Comparison of ENCODE assay signal across 26 cellular contexts in genomic region chr11:85806876-85807275, GRCh38. TPM values are rescaled to one million over a fixed set of nuclear protein-coding genes. Genes with fewer than 3 reads are reported as not detected.
DNase-seq lines count a peak whose midpoint lies in the region; ATAC-seq and TF ChIP-seq lines count a peak whose summit lies in the region.
"Had no signal": no experiment of that assay in that cellular context is flagged by ENCODE, and none has a peak within 500 bp of the region (broad histone marks: within the 10 kb centered on the region; RNA-seq: fewer than 3 reads in every experiment).

No MANE protein-coding gene starts in this region.

- CTCF ChIA-PET in AG04450 (lab: Charles Lee) = interaction anchor here (1.0 to 1.5 kb wide), 2 partner anchors 19 to 112 kb away, joined by 3 to 4 read pairs; no protein-coding TSS in a partner anchor

- peaks cover 34% of the 10 kb centered on the region for H3K4me1 Mint-ChIP-seq in T-helper 17 cell
- peaks cover 10 to 19% of the 10 kb centered on the region in 2 donors for H3K4me1 Mint-ChIP-seq in stimulated activated naive B cell treated with anti-CD40 and anti-IgM and Interleukin-4, amounts not matched to agents 10 μg/mL and 1 μg/mL and 100 μg/mL, for 72 hours

- POLR2A ChIA-PET in AG04450 (lab: Yijun Ruan, JAX) = no interaction called here

- no peak overlapping the region for H3K4me3 Mint-ChIP-seq in T-helper 17 cell
- H3K4me3 Mint-ChIP-seq in stimulated activated naive B cell treated with anti-CD40 and anti-IgM and Interleukin-4, amounts not matched to agents 10 μg/mL and 1 μg/mL and 100 μg/mL, for 72 hours = no peak overlapping the region
- H3K4me3 Mint-ChIP-seq: activated naive CD4-positive, alpha-beta T cell treated with anti-CD3 and anti-CD28 coated beads, Interleukin-2, amount 10 ng/mL, durations not matched to agents 7 days and 5 days; CD14-positive monocyte had no signal

- peak overlapping the region; percentile 21 for H3K27ac ChIP-seq in AG04450 (ENCODE audit: low read depth, low read length)
- H3K27ac ChIP-seq: neutrophil, PC-9, psoas muscle, sigmoid colon, testis had no signal

- DNase-seq in AG04450 (ENCODE audit: low read depth, low spot score) (no peak), KBM-7 (peak; percentile 14), T-helper 17 cell (no peak), fibroblast of the aortic adventitia (ENCODE audit: low read depth) (peak; percentile 23)
- DNase-seq in activated CD4-positive, alpha-beta T cell treated with anti-CD3 and anti-CD28 coated beads for 1 hour = no peak
- DNase-seq in stimulated activated naive B cell treated with anti-CD40 and anti-IgM and Interleukin-4, amounts not matched to agents 10 μg/mL and 1 μg/mL and 100 μg/mL, for 72 hours = no peak
- no peak for DNase-seq in activated naive CD4-positive, alpha-beta T cell treated with anti-CD3 and anti-CD28 coated beads, Interleukin-2, amount 50 U/mL, for 72 hours (ENCODE audit: low spot score in 2 of 2)
- DNase-seq: activated CD4-positive, alpha-beta T cell treated with anti-CD3 and anti-CD28 coated beads, Interleukin-2, amount 50 U/mL, for 1 hour; activated naive CD4-positive, alpha-beta T cell treated with anti-CD3 and anti-CD28 coated beads, Interleukin-2, amount 10 ng/mL, durations not matched to agents 7 days and 5 days; activated T-cell treated with anti-CD3 and anti-CD28 coated beads, Interleukin-2, amount 50 U/mL, for 48 hours; amygdala; erythroblast; NCI-H2107; PC-9; psoas muscle; SIG-M5; sigmoid colon; stimulated activated naive CD4-positive, alpha-beta T cell treated with Interleukin-2 at 50 U/mL for 16 hours; T1000; testis had no signal

- no peaks in the 10 kb centered on the region for H3K27me3 ChIP-seq in AG04450 (ENCODE audit: control insufficient read depth, insufficient read depth, low read length)
- H3K27me3 ChIP-seq: sigmoid colon, testis had no signal

- TF ChIP-seq CTCF in AG04450 (IDR thresholded peaks at IDR 0.05; ENCODE audit: low read depth, low read length) = no peak
- TF ChIP-seq CTCF in fibroblast of the aortic adventitia (IDR thresholded peaks at IDR 0.05; ENCODE audit: insufficient read depth, low read length) = no peak

- peak overlapping the region; percentile 67 for H3K27ac Mint-ChIP-seq in T-helper 17 cell
- no peak overlapping the region for H3K27ac Mint-ChIP-seq in stimulated activated naive B cell treated with anti-CD40 and anti-IgM and Interleukin-4, amounts not matched to agents 10 μg/mL and 1 μg/mL and 100 μg/mL, for 72 hours
- H3K27ac Mint-ChIP-seq in activated naive CD4-positive, alpha-beta T cell treated with anti-CD3 and anti-CD28 coated beads, Interleukin-2, amount 50 U/mL, for 72 hours = no peak overlapping the region
- H3K27ac Mint-ChIP-seq: activated naive CD4-positive, alpha-beta T cell treated with anti-CD3 and anti-CD28 coated beads, Interleukin-2, amount 10 ng/mL, durations not matched to agents 7 days and 5 days; CD14-positive monocyte had no signal

- no peaks in the 10 kb centered on the region for H3K27me3 Mint-ChIP-seq in T-helper 17 cell
- peaks cover 5 to 15% of the 10 kb centered on the region in 2 donors for H3K27me3 Mint-ChIP-seq in stimulated activated naive B cell treated with anti-CD40 and anti-IgM and Interleukin-4, amounts not matched to agents 10 μg/mL and 1 μg/mL and 100 μg/mL, for 72 hours

- no peaks in the 10 kb centered on the region for H3K9me3 ChIP-seq in AG04450 (ENCODE audit: control insufficient read depth, insufficient read depth, low read length)
- no peaks in the 10 kb centered on the region for H3K9me3 ChIP-seq in T-helper 17 cell (ENCODE audit: control insufficient read depth, low read length, poor library complexity, severe bottlenecking)
- H3K9me3 ChIP-seq: neutrophil, psoas muscle, sigmoid colon, testis had no signal

- no peak for ATAC-seq in T-helper 17 cell
- no peak for ATAC-seq in HG02870 (IDR thresholded peaks at IDR 0.05; ENCODE audit: unreplicated experiment)
- no peak for ATAC-seq in stimulated activated naive B cell treated with anti-CD40 and anti-IgM and Interleukin-4, amounts not matched to agents 10 μg/mL and 1 μg/mL and 100 μg/mL, for 72 hours (replicated peaks)
- no peak for ATAC-seq in activated naive CD4-positive, alpha-beta T cell treated with anti-CD3 and anti-CD28 coated beads, Interleukin-2, amount 50 U/mL, for 72 hours
- ATAC-seq: HepG2, psoas muscle had no signal

- H3K36me3 Mint-ChIP-seq in T-helper 17 cell (ENCODE audit: low read depth) = peaks cover 5% of the 10 kb centered on the region
- no peaks in the 10 kb centered on the region for H3K36me3 Mint-ChIP-seq in stimulated activated naive B cell treated with anti-CD40 and anti-IgM and Interleukin-4, amounts not matched to agents 10 μg/mL and 1 μg/mL and 100 μg/mL, for 72 hours
- H3K36me3 Mint-ChIP-seq in activated naive CD4-positive, alpha-beta T cell treated with anti-CD3 and anti-CD28 coated beads, Interleukin-2, amount 50 U/mL, for 72 hours = no peaks in the 10 kb centered on the region
- H3K36me3 Mint-ChIP-seq: CD14-positive monocyte had no signal

- H3K4me3 ChIP-seq in AG04450 (ENCODE audit: low read depth, low read length) (no peak overlapping the region), fibroblast of the aortic adventitia (ENCODE audit: low read depth, low read length) (no peak overlapping the region)
- H3K4me3 ChIP-seq: PC-9, psoas muscle, sigmoid colon, testis had no signal

- in situ Hi-C loops in KBM-7 (cut with MboI; ENCODE audit: low pct_unique_long_range_greater_than_20kb, low sequenced_read_pairs) = no loop called here

- no peaks in the 10 kb centered on the region for H3K9me3 Mint-ChIP-seq in stimulated activated naive B cell treated with anti-CD40 and anti-IgM and Interleukin-4, amounts not matched to agents 10 μg/mL and 1 μg/mL and 100 μg/mL, for 72 hours
- H3K9me3 Mint-ChIP-seq in activated naive CD4-positive, alpha-beta T cell treated with anti-CD3 and anti-CD28 coated beads, Interleukin-2, amount 50 U/mL, for 72 hours = peaks cover 0 to 5% of the 10 kb centered on the region in 2 donors
- H3K9me3 Mint-ChIP-seq: activated naive CD4-positive, alpha-beta T cell treated with anti-CD3 and anti-CD28 coated beads, Interleukin-2, amount 10 ng/mL, durations not matched to agents 7 days and 5 days had no signal

RNA-seq across cellular contexts. Expression of gene SYTL2, which starts 4.1 kb away (rescaled TPM):
- 122 and 169 TPM in 2 replicates for polyA plus RNA-seq in AG04450 (2011; rRNA removed)
- polyA minus RNA-seq in AG04450 (2011; rRNA and poly(A)+ RNA removed) = 52.9 and 82.3 TPM in 2 replicates
- 10 to 100 TPM; 50.0 to 58.8 TPM for total RNA-seq in T-helper 17 cell
- total RNA-seq in fibroblast of the aortic adventitia (ENCODE audit: low replicate concordance) = 5.2 and 52.4 TPM in 2 replicates
- 1 to 10 TPM; 4.6 to 7.5 TPM for total RNA-seq in activated naive CD4-positive, alpha-beta T cell treated with anti-CD3 and anti-CD28 coated beads, Interleukin-2, amount 50 U/mL, for 72 hours

RNA-seq across cellular contexts. Expression of gene CCDC83, which starts 48.3 kb away (rescaled TPM):
- not detected in 2 replicates for polyA plus RNA-seq in AG04450 (2011; rRNA removed)
- not detected in 2 replicates for polyA minus RNA-seq in AG04450 (2011; rRNA and poly(A)+ RNA removed)
- under 1 TPM in 1 of 2 donors, not detected in 1; 0.22 TPM for total RNA-seq in T-helper 17 cell
- total RNA-seq in fibroblast of the aortic adventitia (ENCODE audit: low replicate concordance) = not detected in 2 replicates
- under 1 TPM in 1 of 2 donors, not detected in 1; 0.19 TPM for total RNA-seq in activated naive CD4-positive, alpha-beta T cell treated with anti-CD3 and anti-CD28 coated beads, Interleukin-2, amount 50 U/mL, for 72 hours
- total RNA-seq: frontal cortex, HepG2, lung microvascular endothelial cell, PC-9, psoas muscle, sigmoid colon had no signal
- polyA plus RNA-seq: CD14-positive monocyte, HepG2, psoas muscle, sigmoid colon had no signal

Comparison
In these comparisons a context has a peak if more than half of its experiments do, and no peak if none do; other contexts are left out.
1. DNase-seq: peak in KBM-7 (single experiment) and fibroblast of the aortic adventitia (single experiment); none in AG04450 (single experiment), T-helper 17 cell (0 of 3), activated CD4-positive, alpha-beta T cell treated with anti-CD3 and anti-CD28 coated beads for 1 hour (single experiment), stimulated activated naive B cell treated with anti-CD40 and anti-IgM and Interleukin-4, amounts not matched to agents 10 μg/mL and 1 μg/mL and 100 μg/mL, for 72 hours (single experiment) and activated naive CD4-positive, alpha-beta T cell treated with anti-CD3 and anti-CD28 coated beads, Interleukin-2, amount 50 U/mL, for 72 hours (0 of 2).